ENCODE assay signal across 16 cellular contexts in genomic region chr10:85638797-85639196, GRCh38.
"Had no signal": no experiment of that assay in that cellular context is flagged by ENCODE, and none has a peak within 500 bp of the region (broad histone marks: within the 10 kb centered on the region; RNA-seq: fewer than 3 reads in every experiment).

No MANE protein-coding gene starts in this region.

- H3K9me3 Mint-ChIP-seq: activated naive CD4-positive, alpha-beta T cell treated with anti-CD3 and anti-CD28 coated beads, Interleukin-2, amount 50 U/mL, for 24 hours; neural progenitor cell had no signal

- H3K36me3 Mint-ChIP-seq: activated naive CD4-positive, alpha-beta T cell treated with anti-CD3 and anti-CD28 coated beads, Interleukin-2, amount 50 U/mL, for 24 hours; naive B cell; neural progenitor cell had no signal

- ATAC-seq: gastrocnemius medialis, heart left ventricle, mucosa of descending colon had no signal

- DNase-seq: activated CD4-positive, alpha-beta T cell treated with anti-CD3 and anti-CD28 coated beads, Interleukin-2, amount 50 U/mL, for 4 hours; activated gamma-delta T cell; effector CD4-positive, alpha-beta T cell; gastrocnemius medialis; heart left ventricle; kidney glomerular epithelial cell; mesenchymal stem cell; mucosa of descending colon; naive B cell; stimulated activated CD4-positive, alpha-beta T cell treated with anti-CD3 and anti-CD28 coated beads, Interleukin-12 subunit alpha, Interleukin-12 subunit beta, amount 100 ng/mL, for 4 hours; stimulated activated CD4-positive, alpha-beta T cell treated with anti-CD3 and anti-CD28 coated beads, Interleukin-1b, Interleukin-23, amount 100 ng/mL, for 48 hours; stimulated activated naive CD4-positive, alpha-beta T cell treated with Interleukin-2 at 50 U/mL for 16 hours; substantia nigra; tibial artery had no signal

- H3K4me3 Mint-ChIP-seq: activated naive CD4-positive, alpha-beta T cell treated with anti-CD3 and anti-CD28 coated beads, Interleukin-2, amount 50 U/mL, for 24 hours; naive B cell; neural progenitor cell had no signal

- H3K27ac Mint-ChIP-seq: activated naive CD4-positive, alpha-beta T cell treated with anti-CD3 and anti-CD28 coated beads, Interleukin-2, amount 50 U/mL, for 24 hours; naive B cell; neural progenitor cell had no signal

- H3K4me1 Mint-ChIP-seq: naive B cell had no signal

- H3K27me3 Mint-ChIP-seq: activated naive CD4-positive, alpha-beta T cell treated with anti-CD3 and anti-CD28 coated beads, Interleukin-2, amount 50 U/mL, for 24 hours had no signal
